In the genomic region with DNA sequence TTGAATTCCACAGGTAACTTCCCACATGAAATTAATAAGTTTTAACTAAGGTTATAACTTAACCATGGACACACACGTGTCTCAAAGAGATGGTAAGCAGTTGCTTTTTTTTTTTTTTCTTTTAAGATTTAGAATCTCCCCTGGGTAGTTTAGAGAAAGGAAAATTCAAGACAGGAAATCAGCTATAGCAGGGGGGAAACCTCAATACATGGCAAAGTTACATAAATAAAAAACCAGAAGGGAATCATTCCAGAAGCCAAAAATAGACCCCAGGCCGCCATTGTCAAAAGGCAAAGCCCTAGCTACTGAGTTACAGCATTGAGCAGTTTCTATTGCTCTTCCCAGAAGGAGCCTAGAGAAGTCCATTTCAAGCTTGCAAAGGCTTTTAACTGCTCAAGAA, we compare ENCODE assay signal across 34 cellular contexts.
"Had no signal": no experiment of that assay in that cellular context is flagged by ENCODE, and none has a peak within 500 bp of the region (broad histone marks: within the 10 kb centered on the region; RNA-seq: fewer than 3 reads in every experiment).

No MANE protein-coding gene starts in this region.

- H3K27me3 ChIP-seq: ascending aorta, body of pancreas, breast epithelium had no signal

- H3K4me1 ChIP-seq: ascending aorta, body of pancreas, breast epithelium had no signal

- H3K27ac ChIP-seq: ascending aorta, body of pancreas, breast epithelium, PC-9, RWPE1 had no signal

- DNase-seq: activated CD4-positive, alpha-beta T cell treated with anti-CD3 and anti-CD28 coated beads for 36 hours; activated CD4-positive, alpha-beta T cell treated with anti-CD3 and anti-CD28 coated beads, Interleukin-2, amount 10 ng/mL, durations not matched to agents 7 days and 5 days; activated CD4-positive, alpha-beta T cell treated with anti-CD3 and anti-CD28 coated beads, Interleukin-2, amount 50 U/mL, for 48 hours; activated CD8-positive, alpha-beta T cell treated with anti-CD3 and anti-CD28 coated beads, Interleukin-2, amount 10 ng/mL, durations not matched to agents 7 days and 5 days; activated gamma-delta T cell; activated naive CD4-positive, alpha-beta T cell treated with Interleukin-2 at 50 U/mL for 16 hours; activated naive CD8-positive, alpha-beta T cell treated with anti-CD3 and anti-CD28 coated beads, Interleukin-2, amount 10 ng/mL, durations not matched to agents 7 days and 5 days; activated T-cell treated with anti-CD3 and anti-CD28 coated beads, Interleukin-2, amount 50 U/mL, for 24 hours; amygdala; body of pancreas; caudate nucleus; cerebellar nuclear complex; NCI-H1105; NCI-H1417 treated with DMSO at 0.1 percent for 48 hours; NCI-H187 treated with DMSO at 0.1 percent for 48 hours; NCI-H2081; NCI-H2171 treated with DMSO at 0.1 percent for 48 hours; NCI-H2227 treated with DMSO at 0.1 percent for 48 hours; NCI-H446; NCI-H510A treated with DMSO at 0.1 percent for 48 hours; NCI-H748 treated with DMSO at 0.1 percent for 48 hours; PC-9; SIG-M5; SW 1271; T-helper 1 cell; T-helper 2 cell; T-helper 9 cell had no signal

- ATAC-seq: activated CD4-positive, alpha-beta T cell treated with anti-CD3 and anti-CD28 coated beads for 36 hours; activated CD4-positive, CD25-positive, alpha-beta regulatory T cell treated with anti-CD3 and anti-CD28 coated beads, Interleukin-2, amount 50 U/mL, for 24 hours; activated CD8-positive, alpha-beta T cell treated with anti-CD3 and anti-CD28 coated beads, Interleukin-2, amount 10 ng/mL, durations not matched to agents 7 days and 5 days; body of pancreas; Right ventricle myocardium inferior; WTC11 had no signal

- H3K4me3 ChIP-seq: ascending aorta, body of pancreas, breast epithelium, PC-9 had no signal

- FAIRE-seq: RCC 7860 had no signal

- H3K36me3 ChIP-seq: ascending aorta, breast epithelium had no signal

- H3K9me3 ChIP-seq: body of pancreas had no signal
